Comparison of ENCODE assay signal across 1 cellular context in genomic region chr7:157404845-157405481, GRCh38.
TF ChIP-seq lines count a peak whose summit lies in the region.

No MANE protein-coding gene starts in this region.

TF ChIP-seq in K562, 482 proteins besides CTCF, POLR2A, EP300 and RAD21 (continued from another document and continues in another):
- TF ChIP-seq, protein P1, sequence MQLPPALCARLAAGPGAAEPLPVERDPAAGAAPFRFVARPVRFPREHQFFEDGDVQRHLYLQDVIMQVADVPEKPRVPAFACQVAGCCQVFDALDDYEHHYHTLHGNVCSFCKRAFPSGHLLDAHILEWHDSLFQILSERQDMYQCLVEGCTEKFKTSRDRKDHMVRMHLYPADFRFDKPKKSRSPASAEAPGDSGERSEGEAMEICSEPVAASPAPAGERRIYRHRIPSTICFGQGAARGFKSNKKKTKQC (CRISPR knock-in tag; IDR thresholded peaks at IDR 0.05), result no peak; the same call in 1 of the 2 replicates
- no peak for TF ChIP-seq SP2 (IDR thresholded peaks at IDR 0.05; ENCODE audit: extremely low read depth, low read depth, low read length, poor library complexity, severe bottlenecking)
- no peak for TF ChIP-seq ZNF780A (CRISPR knock-in tag; IDR thresholded peaks at IDR 0.05)
- peak; percentile 97 for TF ChIP-seq MXI1 (IDR thresholded peaks at IDR 0.05; ENCODE audit: low read depth, low read length)
- TF ChIP-seq GTF2A2 (tag; IDR thresholded peaks at IDR 0.05), result no peak
- no peak for TF ChIP-seq ZNF121 (CRISPR knock-in tag; conservative IDR thresholded peaks at IDR 0.05)
- no peak for TF ChIP-seq ELF1 (tag; IDR thresholded peaks at IDR 0.05)
- no peak; the same call in none of the 2 replicates for TF ChIP-seq HDGF (IDR thresholded peaks at IDR 0.05)
- TF ChIP-seq ZNF740 (CRISPR knock-in tag; IDR thresholded peaks at IDR 0.05), result no peak
- no peak for TF ChIP-seq ZNF740 (tag; IDR thresholded peaks at IDR 0.05)
- no peak for TF ChIP-seq ZFP30 (CRISPR knock-in tag; IDR thresholded peaks at IDR 0.05; ENCODE audit: borderline replicate concordance)
- TF ChIP-seq CXXC5 (CRISPR knock-in tag; IDR thresholded peaks at IDR 0.05), result peak; percentile 98
- TF ChIP-seq, protein P2, sequence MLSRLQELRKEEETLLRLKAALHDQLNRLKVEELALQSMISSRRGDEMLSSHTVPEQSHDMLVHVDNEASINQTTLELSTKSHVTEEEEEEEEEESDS (CRISPR knock-in tag; IDR thresholded peaks at IDR 0.05), result no peak
- no peak; the same call in 1 of the 2 replicates for TF ChIP-seq ZNF134 (CRISPR knock-in tag; conservative IDR thresholded peaks at IDR 0.05)
- no peak for TF ChIP-seq MIER1 (IDR thresholded peaks at IDR 0.05; ENCODE audit: low read depth)
- no peak for TF ChIP-seq RERE (CRISPR knock-in tag; IDR thresholded peaks at IDR 0.05; ENCODE audit: borderline replicate concordance)
- TF ChIP-seq SAFB2 (IDR thresholded peaks at IDR 0.05; ENCODE audit: borderline replicate concordance, low read depth, low read length, severe bottlenecking), result no peak
- TF ChIP-seq ATF6 (CRISPR knock-in tag; IDR thresholded peaks at IDR 0.05), result 0 out of 2 replicates have a peak, but pooled peaks have one; percentile 62
- TF ChIP-seq, protein P3, sequence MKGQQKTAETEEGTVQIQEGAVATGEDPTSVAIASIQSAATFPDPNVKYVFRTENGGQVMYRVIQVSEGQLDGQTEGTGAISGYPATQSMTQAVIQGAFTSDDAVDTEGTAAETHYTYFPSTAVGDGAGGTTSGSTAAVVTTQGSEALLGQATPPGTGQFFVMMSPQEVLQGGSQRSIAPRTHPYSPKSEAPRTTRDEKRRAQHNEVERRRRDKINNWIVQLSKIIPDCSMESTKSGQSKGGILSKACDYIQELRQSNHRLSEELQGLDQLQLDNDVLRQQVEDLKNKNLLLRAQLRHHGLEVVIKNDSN (CRISPR knock-in tag; IDR thresholded peaks at IDR 0.05), result peak; percentile 97
- TF ChIP-seq ZNF77 (CRISPR knock-in tag; IDR thresholded peaks at IDR 0.05), result no peak
- TF ChIP-seq ETS2 (tag; IDR thresholded peaks at IDR 0.05; ENCODE audit: borderline replicate concordance, poor library complexity, severe bottlenecking), result no peak
- TF ChIP-seq SAFB (IDR thresholded peaks at IDR 0.05; ENCODE audit: borderline replicate concordance, low read depth, low read length), result no peak
- TF ChIP-seq ZNF324 (CRISPR knock-in tag; IDR thresholded peaks at IDR 0.05), result no peak
- TF ChIP-seq MAX (CRISPR knock-in tag; IDR thresholded peaks at IDR 0.05), result peak; percentile 99
- TF ChIP-seq SNRNP70 (optimal IDR thresholded peaks at IDR 0.05; ENCODE audit: low read depth, low read length), result no peak
- no peak for TF ChIP-seq MTF1 (CRISPR knock-in tag; IDR thresholded peaks at IDR 0.05; ENCODE audit: borderline replicate concordance)
- peak; percentile 91 to 94 for TF ChIP-seq TBL1XR1 (IDR thresholded peaks at IDR 0.05; ENCODE audit: low read length in 2 of 2)
- peak; percentile 99 for TF ChIP-seq SMARCE1 (IDR thresholded peaks at IDR 0.05)
- TF ChIP-seq SRSF1 (IDR thresholded peaks at IDR 0.05; ENCODE audit: low read depth, low read length), result no peak
- peak; percentile 82; the same call in 1 of the 2 replicates for TF ChIP-seq C11orf30 (IDR thresholded peaks at IDR 0.05; ENCODE audit: low read depth)
- TF ChIP-seq ZKSCAN8 (CRISPR knock-in tag; IDR thresholded peaks at IDR 0.05), result no peak
- TF ChIP-seq SNIP1 (IDR thresholded peaks at IDR 0.05; ENCODE audit: low read depth), result no peak
- TF ChIP-seq HNRNPUL1 (IDR thresholded peaks at IDR 0.05; ENCODE audit: low read length), result no peak
- no peak for TF ChIP-seq XRCC4 (IDR thresholded peaks at IDR 0.05; ENCODE audit: extremely low read depth, insufficient read depth, insufficient read length)
- TF ChIP-seq ZNF274 (IDR thresholded peaks at IDR 0.05; ENCODE audit: borderline replicate concordance, low read depth, low read length), result no peak
- TF ChIP-seq NEUROD1 (IDR thresholded peaks at IDR 0.05; ENCODE audit: borderline replicate concordance, low read depth, low read length, partially characterized antibody), result peak; percentile 86
- TF ChIP-seq CCAR2 (IDR thresholded peaks at IDR 0.05; ENCODE audit: low read depth, low read length), result 0 out of 2 replicates have a peak, but pooled peaks have one; percentile 72
- no peak for TF ChIP-seq HNRNPK (IDR thresholded peaks at IDR 0.05; ENCODE audit: low read depth, low read length, poor library complexity, severe bottlenecking)
- peak; percentile 92 for TF ChIP-seq CCNT2 (IDR thresholded peaks at IDR 0.05; ENCODE audit: borderline replicate concordance, extremely low read depth, insufficient read length, low read depth, low read length)
- TF ChIP-seq ID3 (CRISPR knock-in tag; IDR thresholded peaks at IDR 0.05), result no peak
- peak; percentile 59 for TF ChIP-seq ID3 (tag; IDR thresholded peaks at IDR 0.05)
- TF ChIP-seq NCOA2 (IDR thresholded peaks at IDR 0.05; ENCODE audit: partially characterized antibody in 2 of 2), result no peak
- TF ChIP-seq BRCA1 (IDR thresholded peaks at IDR 0.05), result no peak
- no peak for TF ChIP-seq BRCA1 (CRISPR knock-in tag; IDR thresholded peaks at IDR 0.05)
- no peak for TF ChIP-seq RBM15 (IDR thresholded peaks at IDR 0.05; ENCODE audit: insufficient read depth, low read length)
- TF ChIP-seq NRF1 (conservative IDR thresholded peaks at IDR 0.05 in 1 of 2, IDR thresholded peaks at IDR 0.05 in 1 of 2), result peak; percentile 60 to 76
- no peak; the same call in 1 of the 2 replicates for TF ChIP-seq BACH1 (tag; IDR thresholded peaks at IDR 0.05)
- TF ChIP-seq ZNF263 (CRISPR knock-in tag; IDR thresholded peaks at IDR 0.05; ENCODE audit: borderline replicate concordance), result peak; percentile 81
- no peak for TF ChIP-seq HNRNPH1 (optimal IDR thresholded peaks at IDR 0.05; ENCODE audit: low read depth, low read length)
- no peak for TF ChIP-seq FUS (optimal IDR thresholded peaks at IDR 0.05; ENCODE audit: low read depth, low read length)
- TF ChIP-seq ZNF197 (CRISPR knock-in tag; IDR thresholded peaks at IDR 0.05; ENCODE audit: low read depth), result no peak
- TF ChIP-seq SFPQ (IDR thresholded peaks at IDR 0.05; ENCODE audit: low read depth, low read length), result no peak
- TF ChIP-seq, protein P4, sequence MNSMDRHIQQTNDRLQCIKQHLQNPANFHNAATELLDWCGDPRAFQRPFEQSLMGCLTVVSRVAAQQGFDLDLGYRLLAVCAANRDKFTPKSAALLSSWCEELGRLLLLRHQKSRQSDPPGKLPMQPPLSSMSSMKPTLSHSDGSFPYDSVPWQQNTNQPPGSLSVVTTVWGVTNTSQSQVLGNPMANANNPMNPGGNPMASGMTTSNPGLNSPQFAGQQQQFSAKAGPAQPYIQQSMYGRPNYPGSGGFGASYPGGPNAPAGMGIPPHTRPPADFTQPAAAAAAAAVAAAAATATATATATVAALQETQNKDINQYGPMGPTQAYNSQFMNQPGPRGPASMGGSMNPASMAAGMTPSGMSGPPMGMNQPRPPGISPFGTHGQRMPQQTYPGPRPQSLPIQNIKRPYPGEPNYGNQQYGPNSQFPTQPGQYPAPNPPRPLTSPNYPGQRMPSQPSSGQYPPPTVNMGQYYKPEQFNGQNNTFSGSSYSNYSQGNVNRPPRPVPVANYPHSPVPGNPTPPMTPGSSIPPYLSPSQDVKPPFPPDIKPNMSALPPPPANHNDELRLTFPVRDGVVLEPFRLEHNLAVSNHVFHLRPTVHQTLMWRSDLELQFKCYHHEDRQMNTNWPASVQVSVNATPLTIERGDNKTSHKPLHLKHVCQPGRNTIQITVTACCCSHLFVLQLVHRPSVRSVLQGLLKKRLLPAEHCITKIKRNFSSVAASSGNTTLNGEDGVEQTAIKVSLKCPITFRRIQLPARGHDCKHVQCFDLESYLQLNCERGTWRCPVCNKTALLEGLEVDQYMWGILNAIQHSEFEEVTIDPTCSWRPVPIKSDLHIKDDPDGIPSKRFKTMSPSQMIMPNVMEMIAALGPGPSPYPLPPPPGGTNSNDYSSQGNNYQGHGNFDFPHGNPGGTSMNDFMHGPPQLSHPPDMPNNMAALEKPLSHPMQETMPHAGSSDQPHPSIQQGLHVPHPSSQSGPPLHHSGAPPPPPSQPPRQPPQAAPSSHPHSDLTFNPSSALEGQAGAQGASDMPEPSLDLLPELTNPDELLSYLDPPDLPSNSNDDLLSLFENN (IDR thresholded peaks at IDR 0.05; ENCODE audit: low read depth in 2 of 2, low read length in 2 of 2), result peak in 1 of 2 experiments; percentile 65; a peak in 2 of 4 replicates
- no peak for TF ChIP-seq ZNF124 (CRISPR knock-in tag; IDR thresholded peaks at IDR 0.05)
